ENCODE assay signal across 26 cellular contexts in genomic region chr12:126999352-126999751, GRCh38.
DNase-seq lines count a peak whose midpoint lies in the region; ATAC-seq, FAIRE-seq and TF ChIP-seq lines count a peak whose summit lies in the region.
"Had no signal": no experiment of that assay in that cellular context is flagged by ENCODE, and none has a peak within 500 bp of the region (broad histone marks: within the 10 kb centered on the region; RNA-seq: fewer than 3 reads in every experiment).

No MANE protein-coding gene starts in this region.

- WGBS in GM12878 (ENCODE audit: insufficient coverage, insufficient replicate concordance, low lambda C conversion rate, missing lambda C conversion rate) = 88% methylated on average over 5 of the region's 5 CpGs

- H3F3A ChIP-seq in neural cell (ENCODE audit: insufficient read depth, low read length, poor library complexity, severe bottlenecking) = no peaks in the 10 kb centered on the region

- H3K36me3 Mint-ChIP-seq in activated CD4-positive, alpha-beta T cell treated with anti-CD3 and anti-CD28 coated beads for 36 hours (ENCODE audit: low read depth) = no peaks in the 10 kb centered on the region
- H3K36me3 Mint-ChIP-seq: CD14-positive monocyte; CD8-positive, alpha-beta memory T cell had no signal

- peaks cover 1% of the 10 kb centered on the region for H3K9me3 Mint-ChIP-seq in activated CD4-positive, alpha-beta T cell treated with anti-CD3 and anti-CD28 coated beads for 36 hours (ENCODE audit: low read depth)
- H3K9me3 Mint-ChIP-seq: CD4-positive, alpha-beta T cell had no signal

- intact Hi-C loops in activated CD4-positive, alpha-beta T cell treated with anti-CD3 and anti-CD28 coated beads for 36 hours (cut with DNase I, micrococcal nuclease) = no loop called here
- intact Hi-C loops in GM12878 (cut with micrococcal nuclease; ENCODE audit: unreplicated experiment) = no loop called here

- no peak for TF ChIP-seq POLR2A in GM12878 (IDR thresholded peaks at IDR 0.05; ENCODE audit: low read depth, low read length)

- peak; percentile 66 for ATAC-seq in activated CD4-positive, alpha-beta T cell treated with anti-CD3 and anti-CD28 coated beads for 36 hours
- 0 out of 3 replicates have a peak, but pooled peaks have one; percentile 24 for ATAC-seq in GM12878

- H3K27me3 Mint-ChIP-seq in activated CD4-positive, alpha-beta T cell treated with anti-CD3 and anti-CD28 coated beads for 36 hours = no peaks in the 10 kb centered on the region

- TF ChIP-seq EP300 in GM12878 (IDR thresholded peaks at IDR 0.05; ENCODE audit: borderline replicate concordance in 1 of 2, control insufficient read depth in 1 of 2, low read depth in 2 of 2, low read length in 2 of 2) = no peak
- TF ChIP-seq EP300 in neural cell (conservative IDR thresholded peaks at IDR 0.05; ENCODE audit: poor library complexity, severe bottlenecking) = no peak

- H3K36me3 ChIP-seq in GM12878 (ENCODE audit: control insufficient read depth in 2 of 2, insufficient read depth in 2 of 2, low read length in 1 of 2) (no peaks in the 10 kb centered on the region), neural cell (ENCODE audit: insufficient read depth, low read length) (no peaks in the 10 kb centered on the region)
- H3K36me3 ChIP-seq: BE2C; BLaER1 treated with 17β-estradiol and CSF1 and Interleukin-3, amounts not matched to agents 10 nM and 100 nM had no signal

- H3K27ac Mint-ChIP-seq in activated CD4-positive, alpha-beta T cell treated with anti-CD3 and anti-CD28 coated beads for 36 hours = no peak overlapping the region
- H3K27ac Mint-ChIP-seq: CD4-positive, alpha-beta T cell; CD8-positive, alpha-beta memory T cell had no signal

- SMC1A ChIA-PET in GM12878 (lab: Charles Lee; ENCODE audit: uncharacterized antibody, unreplicated experiment) = interaction anchor here (0.7 kb wide), 1 partner anchor 75 kb away, joined by 3 read pairs; no protein-coding TSS in a partner anchor

- no peak overlapping the region for H3K9ac ChIP-seq in GM12878 (ENCODE audit: control insufficient read depth, insufficient read depth, low read length)
- H3K9ac ChIP-seq in neural cell (ENCODE audit: low read length) = peak overlapping the region; percentile 33
- H3K9ac ChIP-seq: BLaER1 treated with 17β-estradiol and CSF1 and Interleukin-3, amounts not matched to agents 10 nM and 100 nM; GM23248 had no signal

- H3K27me3 ChIP-seq in GM12878 (replicated peaks in 1 of 2; ENCODE audit: control insufficient read depth in 2 of 2, insufficient read depth in 2 of 2, low read length in 1 of 2) (no peaks in the 10 kb centered on the region), neural cell (ENCODE audit: insufficient read depth, low read depth, low read length) (no peaks in the 10 kb centered on the region)
- H3K27me3 ChIP-seq: BE2C; BLaER1 treated with 17β-estradiol and CSF1 and Interleukin-3, amounts not matched to agents 10 nM and 100 nM had no signal

- H3K4me3 Mint-ChIP-seq in activated CD4-positive, alpha-beta T cell treated with anti-CD3 and anti-CD28 coated beads for 36 hours = no peak overlapping the region
- H3K4me3 Mint-ChIP-seq: CD14-positive monocyte; CD4-positive, alpha-beta T cell; CD8-positive, alpha-beta memory T cell had no signal

- H3K4me2 ChIP-seq in GM12878 (ENCODE audit: control insufficient read depth, insufficient read depth) (no peak overlapping the region), neural cell (ENCODE audit: low read length) (no peak overlapping the region)

- H2AFZ ChIP-seq in GM12878 (ENCODE audit: control insufficient read depth, low read depth, low read length) (no peak overlapping the region), neural cell (ENCODE audit: low read depth, low read length) (no peak overlapping the region)
- H2AFZ ChIP-seq: GM23248 had no signal

- no peak for FAIRE-seq in GM12878 (lab: Jason Lieb, UNC)
- FAIRE-seq: A204.1, D721Med, GM12891, GM18507, H1 had no signal

- no peak overlapping the region for H3K4me3 ChIP-seq in GM12878
- H3K4me3 ChIP-seq in neural cell (ENCODE audit: low read length) = no peak overlapping the region
- H3K4me3 ChIP-seq: BLaER1 treated with 17β-estradiol and CSF1 and Interleukin-3, amounts not matched to agents 10 nM and 100 nM; GM23248 had no signal

- no peak for TF ChIP-seq CTCF in GM12878 (IDR thresholded peaks at IDR 0.05 in 2 of 3, conservative IDR thresholded peaks at IDR 0.05 in 1 of 3; ENCODE audit: control insufficient read depth in 2 of 3, extremely low read depth in 1 of 3, insufficient read depth in 1 of 3, low read depth in 3 of 3, low read length in 3 of 3)
- TF ChIP-seq CTCF in neural cell (IDR thresholded peaks at IDR 0.05; ENCODE audit: poor library complexity, severe bottlenecking) = no peak

- DNase-seq in activated CD4-positive, alpha-beta T cell treated with anti-CD3 and anti-CD28 coated beads for 36 hours = no peak
- DNase-seq in activated CD4-positive, alpha-beta T cell treated with anti-CD3 and anti-CD28 coated beads for 1 hour = no peak
- DNase-seq in GM12878 (ENCODE audit: low read depth, low spot score) (no peak), NCI-H748 (lab: John Stamatoyannopoulos, UW; ENCODE audit: unreplicated experiment) (no peak), NCI-H1694 treated with DMSO at 0.1 percent for 48 hours (lab: John Stamatoyannopoulos, UW) (no peak), SIG-M5 (lab: John Stamatoyannopoulos, UW) (no peak)
- DNase-seq: AML-193; BE2C; CD4-positive, alpha-beta T cell; CD8-positive, alpha-beta memory T cell; DMS 273 treated with DMSO at 0.1 percent for 48 hours; DMS79; EL; GDM1; H7; HCEC 1CT had no signal

- H3K4me1 ChIP-seq in GM12878 (ENCODE audit: control insufficient read depth, insufficient read depth, low read length) = no peaks in the 10 kb centered on the region
- H3K4me1 ChIP-seq: BE2C had no signal

- H3K9me3 ChIP-seq in GM12878 (replicated peaks; ENCODE audit: control insufficient read depth, insufficient read depth, low read length) (no peaks in the 10 kb centered on the region), neural cell (ENCODE audit: low read length) (no peaks in the 10 kb centered on the region)
- H3K9me3 ChIP-seq: BE2C; BLaER1 treated with 17β-estradiol and CSF1 and Interleukin-3, amounts not matched to agents 10 nM and 100 nM had no signal

- peaks cover 2% of the 10 kb centered on the region for H3K4me1 Mint-ChIP-seq in activated CD4-positive, alpha-beta T cell treated with anti-CD3 and anti-CD28 coated beads for 36 hours
- H3K4me1 Mint-ChIP-seq: CD14-positive monocyte; CD8-positive, alpha-beta memory T cell had no signal

- TF ChIP-seq RAD21 in GM12878 (IDR thresholded peaks at IDR 0.05; ENCODE audit: insufficient read depth, low read depth, low read length) = no peak
- TF ChIP-seq RAD21 in neural cell (conservative IDR thresholded peaks at IDR 0.05) = no peak

- POLR2A ChIA-PET in activated CD4-positive, alpha-beta T cell treated with anti-CD3 and anti-CD28 coated beads for 36 hours (lab: Charles Lee) = no interaction called here
- POLR2A ChIA-PET in GM12878 (lab: Charles Lee) = no interaction called here

- in situ Hi-C loops in GM12878 (cut with MboI) = no loop called here

- no peaks in the 10 kb centered on the region for H4K20me1 ChIP-seq in GM12878 (ENCODE audit: control insufficient read depth, insufficient read depth)
- H4K20me1 ChIP-seq in neural cell (ENCODE audit: insufficient read depth) = no peaks in the 10 kb centered on the region
- H4K20me1 ChIP-seq: BLaER1 treated with 17β-estradiol and CSF1 and Interleukin-3, amounts not matched to agents 10 nM and 100 nM had no signal

- no TSS peak for BruUV-seq in GM12878 (replicated peaks; lab: Mats Ljungman, UMichigan)

- H3K27ac ChIP-seq in GM12878 (ENCODE audit: control insufficient read depth, insufficient read depth) = no peak overlapping the region
- H3K27ac ChIP-seq in neural cell (ENCODE audit: low read length) = peak overlapping the region; percentile 71
- H3K27ac ChIP-seq: 22Rv1, GM23248 had no signal

- no peaks in the 10 kb centered on the region for H3K79me2 ChIP-seq in GM12878 (ENCODE audit: control insufficient read depth, insufficient read depth, low read length)
- no peaks in the 10 kb centered on the region for H3K79me2 ChIP-seq in neural cell (replicated peaks; ENCODE audit: insufficient read depth, low read length)

- RAD21 ChIA-PET in GM12878 (lab: Charles Lee; ENCODE audit: unreplicated experiment) = no interaction called here

- CTCF ChIA-PET in activated CD4-positive, alpha-beta T cell treated with anti-CD3 and anti-CD28 coated beads for 36 hours (lab: Charles Lee) = no interaction called here
- CTCF ChIA-PET in GM12878 (lab: Yijun Ruan, JAX) = no interaction called here

- H3K9me2 ChIP-seq in neural cell (ENCODE audit: insufficient read depth, low read length) = no peaks in the 10 kb centered on the region

TF ChIP-seq in GM12878, 131 proteins besides CTCF, POLR2A, EP300 and RAD21 (continues in another document):
- TF ChIP-seq TCF3 (IDR thresholded peaks at IDR 0.05; ENCODE audit: borderline replicate concordance, insufficient read depth, low read depth, low read length) (no peak), LARP7 (IDR thresholded peaks at IDR 0.05) (no peak), CBX3 (IDR thresholded peaks at IDR 0.05; ENCODE audit: borderline replicate concordance, low read depth) (no peak), MEF2A (IDR thresholded peaks at IDR 0.05; ENCODE audit: insufficient read depth, low read depth, low read length) (no peak), NFYA (IDR thresholded peaks at IDR 0.05; ENCODE audit: borderline replicate concordance, low read depth, low read length) (no peak), IRF4 (IDR thresholded peaks at IDR 0.05; ENCODE audit: low read depth, low read length) (no peak), ESRRA (IDR thresholded peaks at IDR 0.05; ENCODE audit: low read length) (no peak)

TF ChIP-seq in neural cell, 6 proteins besides CTCF, POLR2A, EP300 and RAD21 (continues in another document):
- no peak for TF ChIP-seq EZH2 (IDR thresholded peaks at IDR 0.05; ENCODE audit: borderline replicate concordance, insufficient read depth, low read length, poor library complexity, severe bottlenecking)
